ENCODE assay signal across 13 cellular contexts in genomic region chr4:3321295-3321889, GRCh38. TPM values are rescaled to one million over a fixed set of nuclear protein-coding genes. Genes with fewer than 3 reads are reported as not detected.
DNase-seq lines count a peak whose midpoint lies in the region; ATAC-seq and TF ChIP-seq lines count a peak whose summit lies in the region.
"Had no signal": no experiment of that assay in that cellular context is flagged by ENCODE, and none has a peak within 500 bp of the region (broad histone marks: within the 10 kb centered on the region; RNA-seq: fewer than 3 reads in every experiment).

No MANE protein-coding gene starts in this region.

- peaks cover 18% of the 10 kb centered on the region for H3K36me3 Mint-ChIP-seq in osteocyte (ENCODE audit: unreplicated experiment)

- H3K4me1 ChIP-seq in heart right ventricle, result peaks cover 4 to 46% (median 27%) of the 10 kb centered on the region in 9 donors

- no peak overlapping the region for H3K4me3 Mint-ChIP-seq in osteocyte (ENCODE audit: unreplicated experiment)
- H3K4me3 Mint-ChIP-seq: activated CD4-positive, alpha-beta memory T cell treated with anti-CD3 and anti-CD28 coated beads, Interleukin-2, amount 10 ng/mL, durations not matched to agents 7 days and 5 days had no signal

- H3K4me3 ChIP-seq in AG10803 (ENCODE audit: low read length) (no peak overlapping the region), heart right ventricle (no peak overlapping the region)
- H3K4me3 ChIP-seq: thyroid gland had no signal

- DNase-seq in AG10803 (ENCODE audit: low read depth) (peak; percentile 46), astrocyte of the hippocampus (ENCODE audit: low read depth, low spot score) (peak; percentile 68), heart right ventricle (peak; percentile 43 to 63), osteocyte (ENCODE audit: extremely low spot score, unreplicated experiment) (peak; percentile 77), NCI-H526 (lab: John Stamatoyannopoulos, UW) (no peak), NCI-H1930 (lab: John Stamatoyannopoulos, UW) (no peak)
- DNase-seq: activated CD4-positive, alpha-beta memory T cell treated with anti-CD3 and anti-CD28 coated beads, Interleukin-2, amount 10 ng/mL, durations not matched to agents 7 days and 5 days; AML-193; NCI-H526 treated with DMSO at 0.1 percent for 48 hours; stimulated activated CD4-positive, alpha-beta T cell treated with anti-CD3 and anti-CD28 coated beads, Interleukin-4, amount 100 ng/mL, for 4 hours; thyroid gland had no signal

- WGBS in heart right ventricle, 2 donors, result 30 to 48% methylated on average over 14 of the region's 14 CpGs

- no peaks in the 10 kb centered on the region for H3K27me3 Mint-ChIP-seq in osteocyte (ENCODE audit: unreplicated experiment)

- H3K4me1 Mint-ChIP-seq in osteocyte (ENCODE audit: unreplicated experiment), result peaks cover 4% of the 10 kb centered on the region
- H3K4me1 Mint-ChIP-seq: activated CD4-positive, alpha-beta memory T cell treated with anti-CD3 and anti-CD28 coated beads, Interleukin-2, amount 10 ng/mL, durations not matched to agents 7 days and 5 days had no signal

- no peaks in the 10 kb centered on the region for H3K27me3 ChIP-seq in heart right ventricle
- H3K27me3 ChIP-seq: thyroid gland had no signal

- H3K36me3 ChIP-seq in heart right ventricle, result peaks cover 0 to 36% (median 6%) of the 10 kb centered on the region in 9 donors

- intact Hi-C loops in heart right ventricle (cut with DNase I), result no loop called here

- TF ChIP-seq CTCF in AG10803 (conservative IDR thresholded peaks at IDR 0.05; ENCODE audit: low read length), result no peak
- peak in 1 of 9 donors; percentile 4 for TF ChIP-seq CTCF in heart right ventricle (IDR thresholded peaks at IDR 0.05)
- TF ChIP-seq CTCF in osteocyte (IDR thresholded peaks at IDR 0.05), result no peak

- H3K27ac ChIP-seq in heart right ventricle, result peak overlapping the region; percentile 47 to 79 (median 66)
- H3K27ac ChIP-seq: thyroid gland had no signal

- H3K9me3 Mint-ChIP-seq in osteocyte (ENCODE audit: unreplicated experiment), result peaks cover 4% of the 10 kb centered on the region
- H3K9me3 Mint-ChIP-seq: activated CD4-positive, alpha-beta memory T cell treated with anti-CD3 and anti-CD28 coated beads, Interleukin-2, amount 10 ng/mL, durations not matched to agents 7 days and 5 days had no signal

- H3K9me3 ChIP-seq in heart right ventricle, result no peaks in the 10 kb centered on the region
- H3K9me3 ChIP-seq: thyroid gland had no signal

- ATAC-seq in heart right ventricle (peak; percentile 76 to 90 (median 82)), GM19455 (IDR thresholded peaks at IDR 0.05; ENCODE audit: unreplicated experiment) (no peak), GM18517 (IDR thresholded peaks at IDR 0.05; ENCODE audit: unreplicated experiment) (no peak)

- H3K27ac Mint-ChIP-seq in osteocyte (ENCODE audit: unreplicated experiment), result no peak overlapping the region
- H3K27ac Mint-ChIP-seq: activated CD4-positive, alpha-beta memory T cell treated with anti-CD3 and anti-CD28 coated beads, Interleukin-2, amount 10 ng/mL, durations not matched to agents 7 days and 5 days had no signal

RNA-seq across cellular contexts. Expression of gene RGS12, which starts 28.6 kb away (rescaled TPM):
- total RNA-seq in heart right ventricle (10 to 100 TPM in 9 of 10 donors, 1 to 10 TPM in 1; 9.7 to 24.3 (median 13.1) TPM), osteocyte (32.5 and 35.6 TPM in 2 replicates)
- polyA plus RNA-seq in heart right ventricle, result 10 to 100 TPM; 10.6 to 24.4 TPM

Comparison
In these comparisons a context has a peak if more than half of its experiments do, and no peak if none do; other contexts are left out.
1. DNase-seq: peak in AG10803 (single experiment), astrocyte of the hippocampus (single experiment), heart right ventricle (2 of 2) and osteocyte (single experiment); none in NCI-H526 (0 of 2) and NCI-H1930 (0 of 2).
2. ATAC-seq: peak in heart right ventricle (8 of 8); none in GM19455 (single experiment) and GM18517 (single experiment).